In genomic region chr3:151171145-151171544, GRCh38 we compare ENCODE assay signal across 8 cellular contexts. TPM values are rescaled to one million over a fixed set of nuclear protein-coding genes. Genes with fewer than 3 reads are reported as not detected.
DNase-seq lines count a peak whose midpoint lies in the region; ATAC-seq and TF ChIP-seq lines count a peak whose summit lies in the region.

No MANE protein-coding gene starts in this region.

- H3K9me3 Mint-ChIP-seq in H9: no peaks in the 10 kb centered on the region

- H3K4me1 ChIP-seq in colonic mucosa (no peaks in the 10 kb centered on the region), H9 (ENCODE audit: insufficient read depth, low read length) (peaks cover 2% of the 10 kb centered on the region; the same call in 1 of the 2 replicates), PC-9 (replicated peaks; ENCODE audit: insufficient read depth) (no peaks in the 10 kb centered on the region)

- peaks cover 0 to 3% (median 2%) of the 10 kb centered on the region in 3 experiments; a peak in 2 of 7 replicates for H3K36me3 Mint-ChIP-seq in H9 (ENCODE audit: insufficient read depth in 1 of 3, low read depth in 3 of 3)

- H3K23me2 ChIP-seq in H9 (ENCODE audit: insufficient read length, low read depth, low read length, poor library complexity, severe bottlenecking): no peaks in the 10 kb centered on the region

- H3K27ac ChIP-seq in colonic mucosa: peak overlapping the region; percentile 18
- H3K27ac ChIP-seq in H9 (ENCODE audit: insufficient read length, low read depth, low read length): no peak overlapping the region
- no peak overlapping the region for H3K27ac ChIP-seq in PC-9

- H3K4me3 ChIP-seq in NB4 (ENCODE audit: low read depth, low read length) (no peak overlapping the region), colonic mucosa (no peak overlapping the region), PC-9 (no peak overlapping the region)

- H3F3A ChIP-seq in PC-9 (ENCODE audit: insufficient read depth, low read depth): no peaks in the 10 kb centered on the region

- TF ChIP-seq POLR2A in NB4 (IDR thresholded peaks at IDR 0.05; ENCODE audit: extremely low read depth, insufficient read length): no peak

- no peaks in the 10 kb centered on the region for H3K36me3 ChIP-seq in colonic mucosa
- no peaks in the 10 kb centered on the region for H3K36me3 ChIP-seq in PC-9 (ENCODE audit: low read depth)

- no TSS peak for BruUV-seq in PC-9 (replicated peaks; lab: Mats Ljungman, UMichigan)

- H4K20me1 ChIP-seq in H9 (ENCODE audit: control insufficient read depth, insufficient read depth, insufficient read length) (no peaks in the 10 kb centered on the region), PC-9 (ENCODE audit: insufficient read depth) (no peaks in the 10 kb centered on the region)

- H3K27ac Mint-ChIP-seq in H9: no peak overlapping the region; a peak in 1 of 7 replicates

- no peak overlapping the region for H2BK15ac ChIP-seq in H9 (ENCODE audit: low read depth, low read length)

- no peaks in the 10 kb centered on the region for H3K9me2 ChIP-seq in PC-9 (ENCODE audit: insufficient read depth)

- POLR2A ChIA-PET in PC-9 (lab: Charles Lee; ENCODE audit: unreplicated experiment): no interaction called here

- no peak overlapping the region for H2BK12ac ChIP-seq in H9 (ENCODE audit: insufficient read length, low read depth, low read length)

- no peak overlapping the region for H2AK5ac ChIP-seq in H9 (ENCODE audit: insufficient read length, low read length)

- H3K4me2 ChIP-seq in H9 (ENCODE audit: insufficient read depth, insufficient read length, low read length) (no peak overlapping the region), PC-9 (no peak overlapping the region)

- no peaks in the 10 kb centered on the region for H3K79me2 ChIP-seq in H9 (ENCODE audit: insufficient read depth, low read length)
- no peaks in the 10 kb centered on the region for H3K79me2 ChIP-seq in PC-9 (ENCODE audit: low read depth)

- H3K4me3 Mint-ChIP-seq in H9: no peak overlapping the region

- no CpG with 5 or more reads among the region's 3 CpGs for WGBS in H9 (ENCODE audit: extremely low coverage, insufficient read length, low lambda C conversion rate)

- no peak overlapping the region for H3K56ac ChIP-seq in H9 (ENCODE audit: insufficient read length, low read depth, low read length)

- no peak overlapping the region for H2BK20ac ChIP-seq in H9 (ENCODE audit: low read depth, low read length, poor library complexity, severe bottlenecking)

- peak; percentile 75 for ATAC-seq in GM18502 (IDR thresholded peaks at IDR 0.05; ENCODE audit: poor library complexity, unreplicated experiment)
- peak; percentile 59 for ATAC-seq in GM21786 (IDR thresholded peaks at IDR 0.05; ENCODE audit: unreplicated experiment)

- H2AFZ ChIP-seq in H9 (ENCODE audit: low read length) (no peak overlapping the region), PC-9 (no peak overlapping the region)

- no peak overlapping the region for H3K18ac ChIP-seq in H9 (ENCODE audit: insufficient read length, low read depth, low read length)

- H3K9ac ChIP-seq in colonic mucosa (ENCODE audit: low read depth in 2 of 2, low read length in 2 of 2): no peak overlapping the region
- H3K9ac ChIP-seq in H9 (ENCODE audit: extremely low read depth, insufficient read length, low read length): no peak overlapping the region

- H3K23ac ChIP-seq in H9 (ENCODE audit: insufficient read length, low read depth, low read length): no peak overlapping the region

- H3K79me1 ChIP-seq in H9 (ENCODE audit: insufficient read depth, low read depth, low read length, poor library complexity, severe bottlenecking): no peaks in the 10 kb centered on the region

- H3K27me3 ChIP-seq in colonic mucosa: no peaks in the 10 kb centered on the region
- no peaks in the 10 kb centered on the region for H3K27me3 ChIP-seq in H9 (ENCODE audit: insufficient read depth, low read length)
- no peaks in the 10 kb centered on the region for H3K27me3 ChIP-seq in PC-9 (ENCODE audit: insufficient read depth, low read depth)

- H4K8ac ChIP-seq in H9 (replicated peaks; ENCODE audit: insufficient read length, low read depth, low read length): no peak overlapping the region

- H3K4me1 Mint-ChIP-seq in H9: peaks cover 7 to 12% of the 10 kb centered on the region in 2 experiments

- H4K91ac ChIP-seq in H9 (ENCODE audit: insufficient read length, low read depth, low read length): no peak overlapping the region

- CTCF ChIA-PET in PC-9 (lab: Charles Lee): no interaction called here

- H3K27me3 Mint-ChIP-seq in H9 (ENCODE audit: low read depth): no peaks in the 10 kb centered on the region

- intact Hi-C loops in colonic mucosa (cut with DNase I) (no loop called here), PC-9 (cut with micrococcal nuclease; ENCODE audit: unreplicated experiment) (no loop called here)

- TF ChIP-seq CTCF in NB4 (IDR thresholded peaks at IDR 0.05; ENCODE audit: low read depth, low read length) (no peak), colonic mucosa (IDR thresholded peaks at IDR 0.05) (no peak), H9 (conservative IDR thresholded peaks at IDR 0.05) (no peak), PC-9 (conservative IDR thresholded peaks at IDR 0.05) (no peak)

- DNase-seq in NB4 (ENCODE audit: low read depth) (peak; percentile 84), colonic mucosa (peak; percentile 29), H9 (no peak), PC-9 (no peak), NCI-H446 (lab: John Stamatoyannopoulos, UW) (no peak)
- DNase-seq in stimulated activated naive CD4-positive, alpha-beta T cell treated with Interleukin-2 at 50 U/mL for 16 hours (lab: John Stamatoyannopoulos, UW): peak; percentile 6

- H3K14ac ChIP-seq in H9 (ENCODE audit: insufficient read depth, low read length): no peak overlapping the region

- no peak overlapping the region for H2BK5ac ChIP-seq in H9 (ENCODE audit: insufficient read length, low read length)

- H3T11ph ChIP-seq in H9 (ENCODE audit: low read length): no peak overlapping the region

- H4K5ac ChIP-seq in H9 (ENCODE audit: insufficient read length, low read depth, low read length): no peak overlapping the region

- no peak overlapping the region for H2BK120ac ChIP-seq in H9 (ENCODE audit: low read depth, low read length, poor library complexity, severe bottlenecking)

- H3K9me3 ChIP-seq in colonic mucosa (no peaks in the 10 kb centered on the region), H9 (ENCODE audit: control insufficient read depth, low read depth, low read length) (no peaks in the 10 kb centered on the region), PC-9 (ENCODE audit: insufficient read depth, low read depth) (no peaks in the 10 kb centered on the region)

- H3K4ac ChIP-seq in H9 (ENCODE audit: low read depth, low read length): no peak overlapping the region

RNA-seq across cellular contexts. Expression of gene GPR171, which starts 31.9 kb away (rescaled TPM):
- total RNA-seq in colonic mucosa (under 1 TPM; 0.40 to 0.53 TPM), H9 (2021) (not detected in 2 replicates), PC-9 (2021) (not detected in 2 replicates)

Comparison
In these comparisons a context has a peak if more than half of its experiments do, and no peak if none do; other contexts are left out.
1. DNase-seq: peak in NB4 (single experiment), colonic mucosa (single experiment) and stimulated activated naive CD4-positive, alpha-beta T cell treated with Interleukin-2 at 50 U/mL for 16 hours (single experiment); none in H9 (single experiment), PC-9 (0 of 2) and NCI-H446 (0 of 2).